ENCODE assay signal across 31 cellular contexts in the genomic region with DNA sequence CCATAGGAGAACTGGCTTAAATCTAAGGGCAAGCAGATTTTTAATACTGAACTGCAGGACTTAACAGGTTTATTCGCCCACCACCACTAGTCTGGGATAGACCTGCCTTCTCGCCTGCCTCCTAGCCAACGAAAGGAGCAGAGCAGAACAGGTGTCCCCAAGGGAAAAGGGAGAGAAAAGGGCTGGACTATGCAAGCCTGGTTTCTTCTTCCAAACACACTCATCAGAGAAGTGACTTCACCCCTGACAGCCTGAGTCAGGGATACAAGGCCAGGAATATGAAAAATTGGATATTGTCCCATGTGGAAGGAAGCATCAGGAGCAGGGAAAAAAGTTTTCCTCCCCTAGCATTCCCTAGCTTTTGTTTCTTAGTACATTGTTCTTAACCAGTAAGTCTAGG. TPM values are rescaled to one million over a fixed set of nuclear protein-coding genes. Genes with fewer than 3 reads are reported as not detected.
A peak's percentile ranks its signal among the peaks of the same experiment; 100 is the strongest.
DNase-seq lines count a peak whose midpoint lies in the region; ATAC-seq and TF ChIP-seq lines count a peak whose summit lies in the region.
"Had no signal": no experiment of that assay in that cellular context is flagged by ENCODE, and none has a peak within 500 bp of the region (broad histone marks: within the 10 kb centered on the region; RNA-seq: fewer than 3 reads in every experiment).

No MANE protein-coding gene starts in this region.

- no peaks in the 10 kb centered on the region for H3K9me3 ChIP-seq in mucosa of descending colon
- H3K9me3 ChIP-seq: breast epithelium, heart right ventricle, MG63, thoracic aorta had no signal

- H3K36me3 Mint-ChIP-seq in natural killer cell treated with Interleukin-12 subunit alpha and Interleukin-12 subunit beta and Interleukin-15 and Interleukin-18, amount 100 ng/mL, for 72 hours = no peaks in the 10 kb centered on the region
- no peaks in the 10 kb centered on the region for H3K36me3 Mint-ChIP-seq in natural killer cell
- H3K36me3 Mint-ChIP-seq: mesothelial cell of epicardium had no signal

- no peak overlapping the region for H3K4me3 ChIP-seq in mucosa of descending colon
- H3K4me3 ChIP-seq: breast epithelium, coronary artery, heart right ventricle, MG63, skin epidermis, thoracic aorta had no signal

- H3K36me3 ChIP-seq in mucosa of descending colon (ENCODE audit: low read depth) = no peaks in the 10 kb centered on the region
- H3K36me3 ChIP-seq: breast epithelium, MG63, thoracic aorta had no signal

- H3K27ac Mint-ChIP-seq in natural killer cell treated with Interleukin-12 subunit alpha and Interleukin-12 subunit beta and Interleukin-15 and Interleukin-18, amount 100 ng/mL, for 72 hours = peak overlapping the region; percentile 2 to 59
- peak overlapping the region in 1 of 2 donors; percentile 6 for H3K27ac Mint-ChIP-seq in natural killer cell
- H3K27ac Mint-ChIP-seq: mesothelial cell of epicardium had no signal

- no peaks in the 10 kb centered on the region for H3K4me1 ChIP-seq in mucosa of descending colon (ENCODE audit: low read depth)
- H3K4me1 ChIP-seq: breast epithelium had no signal

- no peak for DNase-seq in natural killer cell treated with Interleukin-12 subunit alpha and Interleukin-12 subunit beta and Interleukin-15 and Interleukin-18, amount 100 ng/mL, for 72 hours (ENCODE audit: low spot score)
- no peak for DNase-seq in natural killer cell
- DNase-seq in dermis blood vessel endothelial cell = peak; percentile 56
- DNase-seq in myocyte (ENCODE audit: low read depth) = peak; percentile 9
- no peak for DNase-seq in NCI-H446 treated with DMSO at 0.1 percent for 48 hours (lab: John Stamatoyannopoulos, UW)
- no peak for DNase-seq in mucosa of descending colon
- DNase-seq: activated CD4-positive, alpha-beta T cell treated with anti-CD3 and anti-CD28 coated beads, Interleukin-2, amount 50 U/mL, for 48 hours; activated CD8-positive, alpha-beta memory T cell treated with anti-CD3 and anti-CD28 coated beads, Interleukin-2, amount 50 U/mL, for 4 hours; activated naive CD4-positive, alpha-beta T cell treated with anti-CD3 and anti-CD28 coated beads, Interleukin-2, amount 50 U/mL, for 16 hours; DMS 273 treated with DMSO at 0.1 percent for 48 hours; effector memory CD8-positive, alpha-beta T cell; H9; heart right ventricle; KBM-7; kidney; MG63; NCI-H1105; NCI-H187; NCI-H524 treated with DMSO at 0.1 percent for 48 hours; SHP77; stimulated activated naive CD8-positive, alpha-beta T cell treated with anti-CD3 and anti-CD28 coated beads, Interleukin-15, Interleukin-2, amounts not matched to agents 100 U/mL and 50 U/mL, for 24 hours; T-helper 2 cell had no signal

- intact Hi-C loops in natural killer cell (cut with micrococcal nuclease) = no loop called here
- intact Hi-C loops in mucosa of descending colon (cut with DNase I, micrococcal nuclease) = no loop called here

- ATAC-seq in natural killer cell treated with Interleukin-12 subunit alpha and Interleukin-12 subunit beta and Interleukin-15 and Interleukin-18, amount 100 ng/mL, for 72 hours = no peak
- ATAC-seq in natural killer cell (no peak), mucosa of descending colon (no peak), GM18868 (IDR thresholded peaks at IDR 0.05; ENCODE audit: unreplicated experiment) (no peak)
- ATAC-seq: activated CD4-positive, CD25-positive, alpha-beta regulatory T cell treated with anti-CD3 and anti-CD28 coated beads, Interleukin-2, amount 50 U/mL, for 24 hours; effector memory CD8-positive, alpha-beta T cell had no signal

- no peak for TF ChIP-seq CTCF in natural killer cell (IDR thresholded peaks at IDR 0.05)
- no peak for TF ChIP-seq CTCF in mucosa of descending colon (IDR thresholded peaks at IDR 0.05)

- peaks cover 40 to 43% of the 10 kb centered on the region in 2 donors for H3K4me1 Mint-ChIP-seq in natural killer cell treated with Interleukin-12 subunit alpha and Interleukin-12 subunit beta and Interleukin-15 and Interleukin-18, amount 100 ng/mL, for 72 hours (ENCODE audit: low read depth in 2 of 2)
- peaks cover 42 to 57% of the 10 kb centered on the region in 2 donors for H3K4me1 Mint-ChIP-seq in natural killer cell
- H3K4me1 Mint-ChIP-seq: mesothelial cell of epicardium had no signal

- no peaks in the 10 kb centered on the region for H3K27me3 Mint-ChIP-seq in natural killer cell treated with Interleukin-12 subunit alpha and Interleukin-12 subunit beta and Interleukin-15 and Interleukin-18, amount 100 ng/mL, for 72 hours
- no peaks in the 10 kb centered on the region for H3K27me3 Mint-ChIP-seq in natural killer cell (ENCODE audit: low read depth in 2 of 2)
- H3K27me3 Mint-ChIP-seq: CD8-positive, alpha-beta memory T cell; effector memory CD8-positive, alpha-beta T cell had no signal

- H3K9me3 Mint-ChIP-seq in natural killer cell treated with Interleukin-12 subunit alpha and Interleukin-12 subunit beta and Interleukin-15 and Interleukin-18, amount 100 ng/mL, for 72 hours = no peaks in the 10 kb centered on the region
- H3K9me3 Mint-ChIP-seq in natural killer cell = no peaks in the 10 kb centered on the region
- H3K9me3 Mint-ChIP-seq: CD8-positive, alpha-beta memory T cell; effector memory CD8-positive, alpha-beta T cell; H9; mesothelial cell of epicardium; nephron had no signal

- no peak overlapping the region for H3K4me3 Mint-ChIP-seq in natural killer cell treated with Interleukin-12 subunit alpha and Interleukin-12 subunit beta and Interleukin-15 and Interleukin-18, amount 100 ng/mL, for 72 hours
- no peak overlapping the region for H3K4me3 Mint-ChIP-seq in natural killer cell
- H3K4me3 Mint-ChIP-seq: CD8-positive, alpha-beta memory T cell; effector memory CD8-positive, alpha-beta T cell; H9; mesothelial cell of epicardium; nephron had no signal

RNA-seq across cellular contexts. Expression of a gene that starts 56.9 kb away (rescaled TPM):
- 10 to 100 TPM; 43.6 to 52.7 TPM for total RNA-seq in natural killer cell treated with Interleukin-12 subunit alpha and Interleukin-12 subunit beta and Interleukin-15 and Interleukin-18, amount 100 ng/mL, for 72 hours
- total RNA-seq in natural killer cell (100 to 1,000 TPM; 112 to 141 (median 138) TPM), dermis blood vessel endothelial cell (23.1 and 24.5 TPM in 2 replicates), myocyte (27.4 and 34.7 TPM in 2 replicates), mucosa of descending colon (10 to 100 TPM; 58.6 to 72.9 (median 58.9) TPM)
- polyA plus RNA-seq in myocyte (2012) = 7.7 TPM

Comparison
In these comparisons a context has a peak if more than half of its experiments do, and no peak if none do; other contexts are left out.
1. DNase-seq: peak in dermis blood vessel endothelial cell (single experiment) and myocyte (single experiment); none in natural killer cell treated with Interleukin-12 subunit alpha and Interleukin-12 subunit beta and Interleukin-15 and Interleukin-18, amount 100 ng/mL, for 72 hours (single experiment), natural killer cell (single experiment), NCI-H446 treated with DMSO at 0.1 percent for 48 hours (single experiment) and mucosa of descending colon (0 of 3).